ENCODE assay signal across 8 cellular contexts in the genomic region with DNA sequence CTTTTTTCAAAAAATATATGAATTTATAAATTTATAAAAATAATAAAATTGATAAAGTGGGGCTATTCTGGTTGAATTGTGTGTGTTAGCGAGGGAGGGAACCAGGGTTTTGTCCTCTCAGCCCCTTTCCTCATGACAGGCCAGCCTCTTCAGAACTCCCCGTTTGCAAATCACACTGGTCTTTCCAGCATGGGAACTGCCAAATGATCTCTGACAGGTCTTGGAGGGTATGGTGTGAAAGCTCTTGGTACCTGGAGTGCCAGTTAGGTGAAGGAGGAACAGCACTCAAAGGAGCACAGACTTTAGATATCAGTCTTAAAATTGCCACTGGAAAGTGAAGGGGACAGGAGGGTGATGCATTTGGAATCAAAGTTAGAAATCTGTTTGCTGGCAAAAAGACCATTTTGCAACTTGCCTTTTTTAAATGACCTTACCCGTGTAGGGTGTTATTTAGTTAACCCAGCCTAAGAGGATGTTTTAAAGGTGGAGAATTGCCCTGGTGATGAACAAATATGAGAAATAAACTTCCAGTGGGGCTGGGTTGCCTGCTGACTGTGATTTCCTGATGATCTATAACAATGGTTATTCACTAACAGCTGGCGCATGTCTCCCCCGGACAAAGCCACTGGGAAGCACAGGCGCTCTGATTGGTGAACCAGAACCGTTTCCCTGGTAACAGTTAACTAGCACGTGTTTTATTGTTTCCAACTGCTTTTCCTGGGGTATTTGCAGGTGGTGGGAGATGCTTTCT.
A peak's percentile ranks its signal among the peaks of the same experiment; 100 is the strongest.
DNase-seq lines count a peak whose midpoint lies in the region; ATAC-seq and TF ChIP-seq lines count a peak whose summit lies in the region.

No MANE protein-coding gene starts in this region.

- CTCF ChIA-PET in A673 (lab: Charles Lee): interaction anchor here (0.5 to 1.8 kb wide), 2 partner anchors 237 to 304 kb away, joined by 3 to 5 read pairs; no protein-coding TSS in a partner anchor

- H3K4me1 ChIP-seq in A673 (ENCODE audit: insufficient read depth, low read length, poor library complexity, severe bottlenecking): peaks cover 5% of the 10 kb centered on the region
- no peaks in the 10 kb centered on the region for H3K4me1 ChIP-seq in adrenal gland (replicated peaks in 1 of 2)
- H3K4me1 ChIP-seq in testis: no peaks in the 10 kb centered on the region

- peaks cover 15% of the 10 kb centered on the region for H3K27me3 ChIP-seq in A673 (replicated peaks; ENCODE audit: insufficient read depth, low read depth, low read length, poor library complexity)
- no peaks in the 10 kb centered on the region for H3K27me3 ChIP-seq in adrenal gland
- H3K27me3 ChIP-seq in testis: no peaks in the 10 kb centered on the region

- 31 to 40% (median 34%) methylated on average over 8 of the region's 8 CpGs for WGBS in adrenal gland, 4 donors
- WGBS in testis, 2 donors: 21 to 28% methylated on average over 8 of the region's 8 CpGs

- H3K9me3 ChIP-seq in A673 (ENCODE audit: low read depth, low read length, poor library complexity, severe bottlenecking): no peaks in the 10 kb centered on the region
- no peaks in the 10 kb centered on the region for H3K9me3 ChIP-seq in adrenal gland (replicated peaks in 1 of 3)
- H3K9me3 ChIP-seq in testis: no peaks in the 10 kb centered on the region

- intact Hi-C loops in A673 (cut with micrococcal nuclease; ENCODE audit: unreplicated experiment): loop anchor here (2.0 to 5.0 kb wide), 2 partner anchors 232 to 290 kb away; no protein-coding TSS in a partner anchor
- intact Hi-C loops in adrenal gland (cut with DNase I): loop anchor here in 1 of 2 donors (5.0 kb wide), 2 partner anchors 47 to 237 kb away; no protein-coding TSS in a partner anchor
- intact Hi-C loops in testis (cut with DNase I; ENCODE audit: low total_unique reads): no loop called here

- DNase-seq in A673 (ENCODE audit: low spot score) (peak; percentile 68), NCI-H1105 (lab: John Stamatoyannopoulos, UW) (peak; percentile 81), adrenal gland (peak in 6 of 7 donors; percentile 20 to 73 (median 28)), iPS DF 4.7 (ENCODE audit: extremely low read depth, low spot score) (peak; percentile 38), testis (peak; percentile 28), SIG-M5 (lab: John Stamatoyannopoulos, UW) (no peak), OCI-M1 (lab: John Stamatoyannopoulos, UW) (no peak)

- BruUV-seq in A673 (replicated peaks; lab: Mats Ljungman, UMichigan): no TSS peak

- TF ChIP-seq CTCF in A673 (conservative IDR thresholded peaks at IDR 0.05; ENCODE audit: low read depth, low read length): no peak
- TF ChIP-seq CTCF in adrenal gland (IDR thresholded peaks at IDR 0.05): no peak
- TF ChIP-seq CTCF in testis (IDR thresholded peaks at IDR 0.05): no peak

- H3K27ac ChIP-seq in A673 (ENCODE audit: low read depth, low read length, poor library complexity, severe bottlenecking): no peak overlapping the region
- no peak overlapping the region for H3K27ac ChIP-seq in adrenal gland
- no peak overlapping the region for H3K27ac ChIP-seq in testis

- POLR2A ChIA-PET in A673 (lab: Charles Lee; ENCODE audit: low non-redundant PET): no interaction called here

- TF ChIP-seq POLR2A in adrenal gland (IDR thresholded peaks at IDR 0.05) (no peak), testis (IDR thresholded peaks at IDR 0.05) (no peak)

- ATAC-seq in HG03439 (IDR thresholded peaks at IDR 0.05; ENCODE audit: unreplicated experiment): no peak

- H3K36me3 ChIP-seq in A673 (ENCODE audit: insufficient read depth, low read length, poor library complexity, severe bottlenecking) (no peaks in the 10 kb centered on the region), adrenal gland (replicated peaks in 1 of 2) (no peaks in the 10 kb centered on the region), testis (ENCODE audit: low read depth, missing control alignments) (no peaks in the 10 kb centered on the region)

- H3K4me3 ChIP-seq in A673 (ENCODE audit: low read depth, low read length, poor library complexity, severe bottlenecking) (no peak overlapping the region), adrenal gland (no peak overlapping the region), testis (no peak overlapping the region)

Comparison
In these comparisons a context has a peak if more than half of its experiments do, and no peak if none do; other contexts are left out.
1. DNase-seq: peak in A673 (single experiment), NCI-H1105 (single experiment), adrenal gland (6 of 7), iPS DF 4.7 (single experiment) and testis (single experiment); none in SIG-M5 (single experiment) and OCI-M1 (single experiment).